ENCODE assay signal across 9 cellular contexts in the genomic region with DNA sequence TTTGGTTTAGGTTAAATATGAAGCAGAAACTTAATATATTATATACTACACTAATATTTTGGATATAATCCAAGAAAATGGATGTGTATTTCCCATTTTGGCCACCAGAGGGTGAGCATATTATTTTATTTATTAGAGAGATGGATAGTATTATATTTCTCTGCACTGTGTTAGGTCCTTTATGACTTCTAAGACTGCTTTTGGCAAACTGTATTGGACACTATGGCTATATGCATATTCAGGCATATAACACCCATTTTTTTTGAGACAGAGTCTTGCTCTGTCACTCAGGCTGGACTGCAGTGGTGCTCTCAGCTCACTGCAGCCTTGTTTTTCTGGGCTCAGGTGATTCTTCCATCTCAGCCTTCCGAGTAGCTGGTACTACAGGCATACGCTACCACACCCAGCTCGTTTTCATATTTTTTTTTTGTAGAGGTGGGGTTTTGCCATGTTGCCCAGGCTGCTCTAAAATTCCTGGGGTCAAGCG. TPM values are rescaled to one million over a fixed set of nuclear protein-coding genes. Genes with fewer than 3 reads are reported as not detected.
DNase-seq lines count a peak whose midpoint lies in the region; ATAC-seq, FAIRE-seq and TF ChIP-seq lines count a peak whose summit lies in the region.
"Had no signal": no experiment of that assay in that cellular context is flagged by ENCODE, and none has a peak within 500 bp of the region (broad histone marks: within the 10 kb centered on the region; RNA-seq: fewer than 3 reads in every experiment).

No MANE protein-coding gene starts in this region.

- H3K4me1 Mint-ChIP-seq in endodermal cell: peaks cover 12% of the 10 kb centered on the region

- peaks cover 6% of the 10 kb centered on the region for H3K9me3 Mint-ChIP-seq in endodermal cell

- H3K27me3 Mint-ChIP-seq in endodermal cell (ENCODE audit: insufficient read depth): no peaks in the 10 kb centered on the region
- H3K27me3 Mint-ChIP-seq: dendritic cell treated with granulocyte-macrophage colony-stimulating factor and Interleukin-4, amounts not matched to agents 40 ng/mL and 50 ng/mL, for 4 days had no signal

- no peaks in the 10 kb centered on the region for H3K36me3 ChIP-seq in endodermal cell (ENCODE audit: control insufficient read depth, insufficient read depth, low read length)
- no peaks in the 10 kb centered on the region for H3K36me3 ChIP-seq in neutrophil
- H3K36me3 ChIP-seq in effector memory CD4-positive, alpha-beta T cell (ENCODE audit: control insufficient read depth, insufficient read depth, low read length): no peaks in the 10 kb centered on the region

- no peak overlapping the region for H3K4me3 Mint-ChIP-seq in endodermal cell
- H3K4me3 Mint-ChIP-seq: dendritic cell treated with granulocyte-macrophage colony-stimulating factor and Interleukin-4, amounts not matched to agents 40 ng/mL and 50 ng/mL, for 4 days had no signal

- ATAC-seq in A549 (peak in 1 of 2 experiments; percentile 36; a peak in 1 of 6 replicates), GM18511 (IDR thresholded peaks at IDR 0.05; ENCODE audit: unreplicated experiment) (no peak)

- H3K27ac ChIP-seq in A549: no peak overlapping the region
- H3K27ac ChIP-seq in endodermal cell (ENCODE audit: low read depth, low read length): no peak overlapping the region
- H3K27ac ChIP-seq in neutrophil: no peak overlapping the region
- no peak overlapping the region for H3K27ac ChIP-seq in effector memory CD4-positive, alpha-beta T cell (ENCODE audit: insufficient read depth, low read length, poor library complexity, severe bottlenecking)

- no peak overlapping the region for H3K4me2 ChIP-seq in A549

- TF ChIP-seq CTCF in A549 (IDR thresholded peaks at IDR 0.05): peak; percentile 63
- peak; percentile 46 for TF ChIP-seq CTCF in GM12873 (IDR thresholded peaks at IDR 0.05; ENCODE audit: insufficient read depth, low read depth, low read length, missing control alignments)
- TF ChIP-seq CTCF in endodermal cell (conservative IDR thresholded peaks at IDR 0.05): peak; percentile 99
- TF ChIP-seq CTCF in neutrophil (IDR thresholded peaks at IDR 0.05): peak; percentile 77

- H3K27ac Mint-ChIP-seq in endodermal cell: no peak overlapping the region
- H3K27ac Mint-ChIP-seq: dendritic cell treated with granulocyte-macrophage colony-stimulating factor and Interleukin-4, amounts not matched to agents 40 ng/mL and 50 ng/mL, for 4 days had no signal

- DNase-seq in A549 (ENCODE audit: low read depth in 1 of 2, low spot score in 1 of 2) (peak in 1 of 2 experiments; percentile 12), NCI-H524 treated with DMSO at 0.1 percent for 48 hours (lab: John Stamatoyannopoulos, UW) (peak; percentile 10), endodermal cell (peak; percentile 61), ecto neural progenitor cell (ENCODE audit: low spot score) (no peak)
- DNase-seq in effector memory CD4-positive, alpha-beta T cell: no peak

- CTCF ChIA-PET in A549 (lab: Yijun Ruan, JAX): interaction anchor here (0.6 to 1.9 kb wide), 7 partner anchors 12 to 672 kb away, joined by 3 to 11 read pairs (median 3); no protein-coding TSS in a partner anchor

- 74% methylated on average over 4 of the region's 4 CpGs for WGBS in A549 (ENCODE audit: missing lambda C conversion rate)
- WGBS in endodermal cell (ENCODE audit: insufficient coverage in 1 of 2, insufficient read length in 1 of 2), 2 experiments: 60 to 76% methylated on average over 1 to 4 of the region's 4 CpGs

- H3K4me1 ChIP-seq in A549 (no peaks in the 10 kb centered on the region), endodermal cell (ENCODE audit: control insufficient read depth, insufficient read depth, low read length) (peaks cover 9% of the 10 kb centered on the region), neutrophil (ENCODE audit: control insufficient read depth in 1 of 2, insufficient read depth in 1 of 2, low read depth in 1 of 2, low read length in 1 of 2) (no peaks in the 10 kb centered on the region)
- no peaks in the 10 kb centered on the region for H3K4me1 ChIP-seq in effector memory CD4-positive, alpha-beta T cell (ENCODE audit: control insufficient read depth, insufficient read depth, low read length, poor library complexity, severe bottlenecking)

- FAIRE-seq in A549 (lab: Jason Lieb, UNC): no peak

- H3K9me3 ChIP-seq in A549 (no peaks in the 10 kb centered on the region), endodermal cell (ENCODE audit: control insufficient read depth, low read length) (peaks cover 5% of the 10 kb centered on the region), neutrophil (no peaks in the 10 kb centered on the region)
- H3K9me3 ChIP-seq in effector memory CD4-positive, alpha-beta T cell (ENCODE audit: control insufficient read depth, low read length): no peaks in the 10 kb centered on the region

- POLR2A ChIA-PET in A549 (lab: Yijun Ruan, JAX): no interaction called here

- H3K4me3 ChIP-seq in A549 (no peak overlapping the region), endodermal cell (ENCODE audit: low read length) (no peak overlapping the region), neutrophil (ENCODE audit: low read depth in 1 of 2, low read length in 1 of 2) (no peak overlapping the region)
- no peak overlapping the region for H3K4me3 ChIP-seq in effector memory CD4-positive, alpha-beta T cell (ENCODE audit: insufficient read depth, low read depth, low read length, poor library complexity, severe bottlenecking)

- TF ChIP-seq EP300 in A549 (IDR thresholded peaks at IDR 0.05): no peak

- no peak overlapping the region for H3K9ac ChIP-seq in endodermal cell (ENCODE audit: extremely low read depth, low read length, poor library complexity, severe bottlenecking)

- TF ChIP-seq POLR2A in A549 (IDR thresholded peaks at IDR 0.05; ENCODE audit: low read length): no peak

- TF ChIP-seq RAD21 in A549 (conservative IDR thresholded peaks at IDR 0.05 in 1 of 2, IDR thresholded peaks at IDR 0.05 in 1 of 2): peak; percentile 47 to 52

- peaks cover 7% of the 10 kb centered on the region for H3K36me3 Mint-ChIP-seq in endodermal cell (ENCODE audit: low read depth)

- H3K27me3 ChIP-seq in endodermal cell (ENCODE audit: control insufficient read depth, insufficient read depth, low read length, poor library complexity, severe bottlenecking) (no peaks in the 10 kb centered on the region), neutrophil (no peaks in the 10 kb centered on the region)
- H3K27me3 ChIP-seq in effector memory CD4-positive, alpha-beta T cell (replicated peaks; ENCODE audit: control insufficient read depth, insufficient read depth, low read length, poor library complexity, severe bottlenecking): no peaks in the 10 kb centered on the region

TF ChIP-seq in A549, 52 proteins besides CTCF, POLR2A, EP300 and RAD21:
- no peak for TF ChIP-seq ZFP36 (IDR thresholded peaks at IDR 0.05; ENCODE audit: borderline replicate concordance, partially characterized antibody)
- TF ChIP-seq SMC3 (IDR thresholded peaks at IDR 0.05): peak; percentile 55

RNA-seq across cellular contexts. Expression of a gene that starts 17.8 kb away (rescaled TPM):
- 25.5 and 39.9 TPM in 2 replicates for polyA plus RNA-seq in A549 (2011; rRNA removed)
- polyA plus RNA-seq in A549 (2012; cell fraction: cytosol; rRNA removed): 15.8 and 18.6 TPM in 2 replicates
- polyA plus RNA-seq in A549 (2012; cell fraction: nucleus; rRNA removed): 15.3 and 21.8 TPM in 2 replicates
- 44.8 to 51.4 TPM (median 50.2 TPM) in 3 replicates for polyA plus RNA-seq in A549 (2017; fragmentation: RNase III; extraction: RNeasy Plus Mini Kit Qiagen cat#74134 plus additional on column Dnase treatment)
- 30.5 and 30.9 TPM in 2 replicates for polyA minus RNA-seq in A549 (2011; rRNA and poly(A)+ RNA removed)
- total RNA-seq in endodermal cell: 100 to 1,000 TPM; 119 to 165 TPM
- polyA plus RNA-seq in endodermal cell (2013, experiment 1 of 2): 60.8 TPM
- polyA plus RNA-seq in endodermal cell (2013, experiment 2 of 2): 52.3 TPM

RNA-seq across cellular contexts. Expression of a gene that starts 52.1 kb away (rescaled TPM):
- polyA plus RNA-seq in A549 (2011; rRNA removed): 4.6 and 5.6 TPM in 2 replicates
- polyA plus RNA-seq in A549 (2012; cell fraction: cytosol; rRNA removed): 1.2 and 1.5 TPM in 2 replicates
- 0.88 and 1.0 TPM in 2 replicates for polyA plus RNA-seq in A549 (2012; cell fraction: nucleus; rRNA removed)
- 3.8 to 4.6 TPM (median 4.0 TPM) in 3 replicates for polyA plus RNA-seq in A549 (2017; fragmentation: RNase III; extraction: RNeasy Plus Mini Kit Qiagen cat#74134 plus additional on column Dnase treatment)
- polyA minus RNA-seq in A549 (2011; rRNA and poly(A)+ RNA removed): 1.1 and 1.6 TPM in 2 replicates
- total RNA-seq in endodermal cell: 10 to 100 TPM in 1 of 2 donors, 1 to 10 TPM in 1; 9.3 to 11.5 TPM
- 11.4 TPM for polyA plus RNA-seq in endodermal cell (2013, experiment 1 of 2)
- 12.5 TPM for polyA plus RNA-seq in endodermal cell (2013, experiment 2 of 2)

RNA-seq across cellular contexts. Expression of a gene that starts 52.4 kb away (rescaled TPM):
- polyA plus RNA-seq in A549 (2011; rRNA removed) (36.3 and 45.8 TPM in 2 replicates), A549 (2017; fragmentation: RNase III; extraction: RNeasy Plus Mini Kit Qiagen cat#74134 plus additional on column Dnase treatment) (31.6 to 33.5 TPM (median 32.7 TPM) in 3 replicates)
- 13.1 and 14.4 TPM in 2 replicates for polyA plus RNA-seq in A549 (2012; cell fraction: cytosol; rRNA removed)
- polyA plus RNA-seq in A549 (2012; cell fraction: nucleus; rRNA removed): 5.1 and 7.4 TPM in 2 replicates
- polyA minus RNA-seq in A549 (2011; rRNA and poly(A)+ RNA removed): 3.5 and 5.4 TPM in 2 replicates
- total RNA-seq in endodermal cell: 10 to 100 TPM; 41.5 to 62.7 TPM
- 82.7 TPM for polyA plus RNA-seq in endodermal cell (2013, experiment 1 of 2)
- 86.2 TPM for polyA plus RNA-seq in endodermal cell (2013, experiment 2 of 2)

Comparison
In these comparisons a context has a peak if more than half of its experiments do, and no peak if none do; other contexts are left out.
1. DNase-seq: peak in NCI-H524 treated with DMSO at 0.1 percent for 48 hours (single experiment) and endodermal cell (single experiment); none in ecto neural progenitor cell (single experiment) and effector memory CD4-positive, alpha-beta T cell (0 of 3).
2. CTCF ChIP-seq: peak in every context shown above with its lines; median percentile 99 in endodermal cell; 77 in neutrophil; 63 in A549; 46 in GM12873.